ENCODE assay signal across 16 cellular contexts in the genomic region with DNA sequence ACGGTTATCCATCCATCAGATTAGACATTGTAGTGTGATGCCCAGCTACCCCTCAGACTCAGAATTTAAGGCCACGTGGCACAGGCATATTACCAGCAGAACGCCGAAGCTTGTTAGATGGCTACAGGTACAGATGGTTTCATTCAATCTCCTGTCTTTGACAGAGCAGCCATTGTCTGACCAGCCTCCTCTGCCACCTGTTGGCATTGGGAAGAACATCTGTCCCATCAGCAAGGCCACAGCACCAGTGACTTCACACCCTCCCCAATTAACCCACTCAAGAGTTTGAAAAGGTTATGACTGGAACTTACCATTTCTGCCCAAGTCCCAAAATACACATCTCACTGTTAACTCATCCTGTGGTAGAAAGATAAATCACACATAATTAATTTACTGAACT. TPM values are rescaled to one million over a fixed set of nuclear protein-coding genes. Genes with fewer than 3 reads are reported as not detected.
DNase-seq lines count a peak whose midpoint lies in the region; ATAC-seq, FAIRE-seq and TF ChIP-seq lines count a peak whose summit lies in the region.
"Had no signal": no experiment of that assay in that cellular context is flagged by ENCODE, and none has a peak within 500 bp of the region (broad histone marks: within the 10 kb centered on the region; RNA-seq: fewer than 3 reads in every experiment).

No MANE protein-coding gene starts in this region.

- H3K4me1 ChIP-seq in PC-3 (ENCODE audit: insufficient read depth, low read length): no peaks in the 10 kb centered on the region
- H3K4me1 ChIP-seq: left lung, transverse colon had no signal

- H3K36me3 Mint-ChIP-seq in activated T-cell treated with anti-CD3 and anti-CD28 coated beads, Interleukin-2, amount 50 U/mL, for 24 hours (ENCODE audit: low read depth): no peaks in the 10 kb centered on the region
- H3K36me3 Mint-ChIP-seq: CD4-positive, alpha-beta memory T cell had no signal

- DNase-seq in NCI-H345 (lab: John Stamatoyannopoulos, UW) (peak; percentile 3), NCI-H345 treated with DMSO at 0.1 percent for 48 hours (lab: John Stamatoyannopoulos, UW; ENCODE audit: unreplicated experiment) (no peak), GM18507 (ENCODE audit: extremely low spot score, insufficient read length, low read depth) (no peak), PC-3 (peak; percentile 51), left lobe of liver (ENCODE audit: low spot score) (no peak)
- no peak for DNase-seq in activated T-cell treated with anti-CD3 and anti-CD28 coated beads, Interleukin-2, amount 50 U/mL, for 24 hours
- no peak for DNase-seq in effector CD4-positive, alpha-beta T cell
- DNase-seq: CD4-positive, alpha-beta memory T cell; foreskin melanocyte; left lung; NCI-H146; ovary; transverse colon had no signal

- ATAC-seq in PC-3: peak; percentile 84
- peak; percentile 63 for ATAC-seq in left lobe of liver
- no peak for ATAC-seq in GM21381 (IDR thresholded peaks at IDR 0.05; ENCODE audit: unreplicated experiment)
- ATAC-seq: left lung had no signal

- no peaks in the 10 kb centered on the region for H3K27me3 ChIP-seq in PC-3 (ENCODE audit: low read length)
- H3K27me3 ChIP-seq: left lung, ovary, transverse colon had no signal

- no TSS peak for BruUV-seq in PC-3 (replicated peaks; lab: Mats Ljungman, UMichigan)

- TF ChIP-seq CTCF in PC-3 (conservative IDR thresholded peaks at IDR 0.05; ENCODE audit: low read depth, low read length): peak; percentile 62

- POLR2A ChIA-PET in PC-3 (lab: Charles Lee; ENCODE audit: unreplicated experiment): interaction anchor here (0.6 kb wide), 1 partner anchor 567 kb away, joined by 8 read pairs; no protein-coding TSS in a partner anchor

- no peaks in the 10 kb centered on the region for H3K9me3 ChIP-seq in PC-3 (ENCODE audit: low read length)
- H3K9me3 ChIP-seq: left lung, ovary, transverse colon had no signal

- no peaks in the 10 kb centered on the region for H3K36me3 ChIP-seq in PC-3 (ENCODE audit: low read depth, low read length)
- H3K36me3 ChIP-seq: left lung, ovary, transverse colon had no signal

- intact Hi-C loops in PC-3 (cut with micrococcal nuclease): loop anchor here (1.0 to 5.0 kb wide), 2 partner anchors 74 to 614 kb away; no protein-coding TSS in a partner anchor

- H3K9me3 Mint-ChIP-seq in activated T-cell treated with anti-CD3 and anti-CD28 coated beads, Interleukin-2, amount 50 U/mL, for 24 hours: no peaks in the 10 kb centered on the region
- H3K9me3 Mint-ChIP-seq: CD4-positive, alpha-beta memory T cell had no signal

- H3K27ac ChIP-seq in PC-3 (ENCODE audit: low read length): no peak overlapping the region
- H3K27ac ChIP-seq: KMS-11, left lung, ovary, SK-N-MC, transverse colon had no signal

- CTCF ChIA-PET in PC-3 (lab: Charles Lee): interaction anchor here (0.6 kb wide), 1 partner anchor 11 kb away, joined by 3 read pairs; no protein-coding TSS in a partner anchor

- no peaks in the 10 kb centered on the region for H3K27me3 Mint-ChIP-seq in activated T-cell treated with anti-CD3 and anti-CD28 coated beads, Interleukin-2, amount 50 U/mL, for 24 hours
- H3K27me3 Mint-ChIP-seq: CD4-positive, alpha-beta memory T cell had no signal

- H3K9ac ChIP-seq in PC-3 (ENCODE audit: low read length): no peak overlapping the region
- H3K9ac ChIP-seq: KMS-11 had no signal

- peak; percentile 33 for FAIRE-seq in GM18507 (lab: Jason Lieb, UNC)

- no peaks in the 10 kb centered on the region for H3K9me2 ChIP-seq in PC-3 (replicated peaks; ENCODE audit: low read length)

- no peaks in the 10 kb centered on the region for H3K4me1 Mint-ChIP-seq in activated T-cell treated with anti-CD3 and anti-CD28 coated beads, Interleukin-2, amount 50 U/mL, for 24 hours (ENCODE audit: low read depth)
- H3K4me1 Mint-ChIP-seq: CD4-positive, alpha-beta memory T cell had no signal

- no peak overlapping the region for H3K4me3 ChIP-seq in PC-3 (ENCODE audit: low read length)
- H3K4me3 ChIP-seq: left lung, ovary, SK-N-MC, transverse colon had no signal

- no peaks in the 10 kb centered on the region for H3K79me2 ChIP-seq in PC-3 (ENCODE audit: low read length)

- no peaks in the 10 kb centered on the region for H4K20me1 ChIP-seq in PC-3 (ENCODE audit: low read length)

- H3K27ac Mint-ChIP-seq in activated T-cell treated with anti-CD3 and anti-CD28 coated beads, Interleukin-2, amount 50 U/mL, for 24 hours: no peak overlapping the region
- H3K27ac Mint-ChIP-seq: CD4-positive, alpha-beta memory T cell had no signal

- no peak overlapping the region for H2AFZ ChIP-seq in PC-3 (ENCODE audit: low read length)

- no peaks in the 10 kb centered on the region for H3F3A ChIP-seq in PC-3 (ENCODE audit: low read length, unreplicated experiment)

- H3K4me3 Mint-ChIP-seq in activated T-cell treated with anti-CD3 and anti-CD28 coated beads, Interleukin-2, amount 50 U/mL, for 24 hours: no peak overlapping the region
- H3K4me3 Mint-ChIP-seq: CD4-positive, alpha-beta memory T cell had no signal

- H3K4me2 ChIP-seq in PC-3 (ENCODE audit: low read length): no peak overlapping the region
- H3K4me2 ChIP-seq: KMS-11 had no signal

RNA-seq across cellular contexts. Expression of gene PHKA2, which starts 22.0 kb away (rescaled TPM):
- total RNA-seq in PC-3 (2014; rRNA removed): 24.6 and 35.5 TPM in 2 replicates
- 67.1 TPM for total RNA-seq in left lobe of liver

Comparison
In these comparisons a context has a peak if more than half of its experiments do, and no peak if none do; other contexts are left out.
1. DNase-seq: peak in NCI-H345 (single experiment) and PC-3 (single experiment); none in NCI-H345 treated with DMSO at 0.1 percent for 48 hours (single experiment), GM18507 (single experiment), left lobe of liver (single experiment), activated T-cell treated with anti-CD3 and anti-CD28 coated beads, Interleukin-2, amount 50 U/mL, for 24 hours (single experiment) and effector CD4-positive, alpha-beta T cell (single experiment).